ENCODE assay signal across 10 cellular contexts in genomic region chr6:122947355-122947754, GRCh38. TPM values are rescaled to one million over a fixed set of nuclear protein-coding genes. Genes with fewer than 3 reads are reported as not detected.
DNase-seq lines count a peak whose midpoint lies in the region; ATAC-seq, FAIRE-seq and TF ChIP-seq lines count a peak whose summit lies in the region.
"Had no signal": no experiment of that assay in that cellular context is flagged by ENCODE, and none has a peak within 500 bp of the region (broad histone marks: within the 10 kb centered on the region; RNA-seq: fewer than 3 reads in every experiment).

No MANE protein-coding gene starts in this region.

- intact Hi-C loops in kidney (cut with DNase I), result no loop called here

- H3K27me3 ChIP-seq in GM06990 (replicated peaks; ENCODE audit: control insufficient read depth, insufficient read depth, low read length), result no peaks in the 10 kb centered on the region
- H3K27me3 ChIP-seq: SJSA1 had no signal

- DNase-seq in GM06990 (ENCODE audit: extremely low read depth, insufficient read length) (no peak), HuH-7 (ENCODE audit: low spot score) (peak; percentile 10), astrocyte of the spinal cord (ENCODE audit: low read depth, low spot score) (peak; percentile 26), midbrain (lab: John Stamatoyannopoulos, UW) (peak; percentile 8), T1000 (lab: John Stamatoyannopoulos, UW) (no peak), kidney (no peak)
- DNase-seq: activated gamma-delta T cell had no signal

- no peak overlapping the region for H3K9ac ChIP-seq in kidney (ENCODE audit: low read length in 2 of 2)

- TF ChIP-seq CTCF in GM06990 (IDR thresholded peaks at IDR 0.05; ENCODE audit: insufficient read depth, low read length, poor library complexity, severe bottlenecking) (peak; percentile 42), astrocyte of the spinal cord (IDR thresholded peaks at IDR 0.05; ENCODE audit: low read depth, low read length) (peak; percentile 69), kidney (IDR thresholded peaks at IDR 0.05; ENCODE audit: borderline replicate concordance, extremely low read depth, insufficient read depth) (no peak)

- FAIRE-seq in kidney (lab: Jason Lieb, UNC), result no peak

- H3K9me3 ChIP-seq in kidney (ENCODE audit: control insufficient read depth in 1 of 2, low read length in 2 of 2), result no peaks in the 10 kb centered on the region
- H3K9me3 ChIP-seq: SJSA1 had no signal

- H3K27ac ChIP-seq in kidney (ENCODE audit: low read depth in 2 of 2, low read length in 2 of 2), result no peak overlapping the region
- H3K27ac ChIP-seq: SJSA1 had no signal

- no peaks in the 10 kb centered on the region for H3K36me3 ChIP-seq in GM06990 (ENCODE audit: control insufficient read depth, insufficient read depth, low read length)
- H3K36me3 ChIP-seq in kidney (ENCODE audit: control insufficient read depth in 1 of 2, insufficient read depth in 2 of 2, low read length in 2 of 2), result no peaks in the 10 kb centered on the region
- H3K36me3 ChIP-seq: SJSA1 had no signal

- no peak for ATAC-seq in HG03342 (IDR thresholded peaks at IDR 0.05; ENCODE audit: unreplicated experiment)
- ATAC-seq in GM18909 (IDR thresholded peaks at IDR 0.05; ENCODE audit: poor library complexity, unreplicated experiment), result no peak

- in situ Hi-C loops in astrocyte of the spinal cord (cut with HindIII; ENCODE audit: low sequenced_read_pairs), result no loop called here

- H3K4me1 ChIP-seq in kidney (ENCODE audit: control insufficient read depth in 1 of 2, insufficient read depth in 1 of 2, low read depth in 1 of 2, low read length in 2 of 2), result no peaks in the 10 kb centered on the region
- H3K4me1 ChIP-seq: SJSA1 had no signal

- H3K4me3 ChIP-seq in GM06990 (replicated peaks; ENCODE audit: low read depth, low read length), result no peak overlapping the region
- no peak overlapping the region for H3K4me3 ChIP-seq in astrocyte of the spinal cord (ENCODE audit: low read depth, low read length)
- no peak overlapping the region for H3K4me3 ChIP-seq in kidney (ENCODE audit: low read length in 2 of 2)
- H3K4me3 ChIP-seq: SJSA1 had no signal

RNA-seq across cellular contexts. Expression of gene CLVS2, which starts 48.7 kb away (rescaled TPM):
- not detected for total RNA-seq in kidney
- not detected for polyA plus RNA-seq in kidney (ENCODE audit: insufficient read depth, low read depth, low replicate concordance)
- total RNA-seq: SJSA1 had no signal

Comparison
In these comparisons a context has a peak if more than half of its experiments do, and no peak if none do; other contexts are left out.
1. DNase-seq: peak in HuH-7 (single experiment), astrocyte of the spinal cord (single experiment) and midbrain (single experiment); none in GM06990 (single experiment), T1000 (single experiment) and kidney (single experiment).